Comparison of ENCODE assay signal across 8 cellular contexts in the genomic region with DNA sequence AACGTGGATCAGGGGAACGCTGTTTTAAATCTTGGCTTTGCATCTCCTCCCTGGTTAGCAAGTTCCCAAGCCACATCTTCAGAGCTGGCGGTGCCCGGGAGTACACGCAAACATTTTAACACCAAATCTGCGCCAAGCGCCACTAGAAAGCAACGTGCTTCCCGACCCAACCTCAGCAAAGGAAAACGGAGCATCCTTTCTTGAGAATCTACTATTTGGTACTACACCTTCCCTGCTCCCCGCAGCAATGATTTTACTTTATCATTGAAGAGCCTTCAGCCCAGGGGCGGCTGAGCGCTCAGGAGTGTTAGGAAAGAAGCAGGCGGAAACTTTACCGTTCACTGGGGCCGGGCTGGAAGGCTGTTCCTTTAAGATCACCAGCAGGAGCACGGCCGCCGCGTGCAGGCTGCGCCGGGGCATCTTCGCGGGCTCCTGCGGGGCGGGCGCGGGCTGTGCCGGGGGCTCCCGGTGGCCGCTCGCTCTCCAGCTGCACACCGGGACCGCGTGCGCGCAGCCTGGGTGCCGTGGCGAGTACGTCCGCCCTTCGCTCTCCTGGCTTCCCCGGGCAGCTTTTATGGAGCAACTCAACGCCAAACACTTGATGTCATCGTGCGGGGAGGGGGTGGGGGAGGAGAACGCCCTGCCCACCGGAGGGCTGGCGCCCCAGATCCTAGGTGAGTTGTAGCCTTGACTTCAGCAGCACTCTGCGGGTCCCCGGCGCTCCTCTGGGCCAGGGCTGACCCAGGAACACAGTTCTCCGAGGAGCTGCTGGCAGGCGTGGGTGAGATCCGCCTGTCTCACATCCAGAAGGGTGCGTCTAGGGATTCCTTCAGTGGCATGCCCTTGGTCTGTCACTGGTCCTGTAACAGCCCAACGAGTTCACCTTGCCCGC. TPM values are rescaled to one million over a fixed set of nuclear protein-coding genes. Genes with fewer than 3 reads are reported as not detected.
DNase-seq lines count a peak whose midpoint lies in the region; ATAC-seq and TF ChIP-seq lines count a peak whose summit lies in the region.

Gene CA12, minus strand, starts transcription at position 546 of the 892 bp plus-strand sequence. Its CDS starts 126 bp downstream, at position 420.

- H3K36me3 Mint-ChIP-seq in Calu3 (ENCODE audit: insufficient read depth, unreplicated experiment), result peaks cover 21% of the 10 kb centered on the region

- H3K4me1 Mint-ChIP-seq in Calu3 (ENCODE audit: low read depth, unreplicated experiment), result peaks cover 58% of the 10 kb centered on the region

- peaks cover 0 to 6% (median 0%) of the 10 kb centered on the region in 8 donors for H3K9me3 ChIP-seq in spleen

- in situ Hi-C loops in T47D (cut with HindIII; ENCODE audit: low pct_unique_long_range_greater_than_20kb, low sequenced_read_pairs), result no loop called here

- TF ChIP-seq CTCF in Calu3 (IDR thresholded peaks at IDR 0.05; ENCODE audit: unreplicated experiment) (no peak), spleen (IDR thresholded peaks at IDR 0.05 in 8 of 11, conservative IDR thresholded peaks at IDR 0.05 in 3 of 11) (no peak)

- H3K4me1 ChIP-seq in spleen, result peaks cover 0 to 26% (median 11%) of the 10 kb centered on the region in 6 donors

- H3K27me3 ChIP-seq in spleen (replicated peaks in 1 of 7), result peaks cover 0 to 66% (median 36%) of the 10 kb centered on the region in 7 donors

- ATAC-seq in HG02610 (IDR thresholded peaks at IDR 0.05; ENCODE audit: unreplicated experiment), result no peak

- TF ChIP-seq POLR2A in spleen (IDR thresholded peaks at IDR 0.05), result no peak

- H3K27me3 Mint-ChIP-seq in Calu3 (ENCODE audit: unreplicated experiment), result no peaks in the 10 kb centered on the region

- H3K36me3 ChIP-seq in spleen, result no peaks in the 10 kb centered on the region

- peaks cover 3% of the 10 kb centered on the region for H3K9me3 Mint-ChIP-seq in Calu3 (ENCODE audit: low read depth, unreplicated experiment)

- peak; percentile 56 for DNase-seq in Calu3
- DNase-seq in NCI-H146 treated with DMSO at 0.1 percent for 48 hours (lab: John Stamatoyannopoulos, UW; ENCODE audit: unreplicated experiment), result peak; percentile 4
- peak; percentile 54 to 94 for DNase-seq in T47D (ENCODE audit: low read depth in 1 of 2, low spot score in 1 of 2)
- peak; percentile 55 for DNase-seq in iris pigment epithelial cell (ENCODE audit: low read depth)
- DNase-seq in spleen, result peak; percentile 79
- DNase-seq in NCI-H345 (lab: John Stamatoyannopoulos, UW), result no peak
- DNase-seq in NCI-H510A (lab: John Stamatoyannopoulos, UW), result no peak

- TSS peak; percentile 37 for BruUV-seq in Calu3 (replicated peaks; lab: Mats Ljungman, UMichigan)

- intact Hi-C loops in Calu3 (cut with micrococcal nuclease; ENCODE audit: unreplicated experiment) (loop anchor here (5.0 kb wide), 1 partner anchor 39 kb away; no protein-coding TSS in a partner anchor), spleen (cut with DNase I; ENCODE audit: low total_unique reads) (no loop called here)

- H3K4me3 ChIP-seq in spleen, result peak within 1 kb of the TSS; percentile 17 to 63 (median 26)

- H3K27ac Mint-ChIP-seq in Calu3 (ENCODE audit: unreplicated experiment), result peak within 1 kb of the TSS; percentile 29

- H3K4me3 Mint-ChIP-seq in Calu3 (ENCODE audit: low read depth, unreplicated experiment), result peak within 1 kb of the TSS; percentile 83

- CTCF ChIA-PET in Calu3 (lab: Charles Lee), result interaction anchor here (0.6 to 1.2 kb wide), 3 partner anchors 14 to 237 kb away, joined by 3 to 4 read pairs (median 3); no protein-coding TSS in a partner anchor

- no peak within 1 kb of the TSS for H3K27ac ChIP-seq in spleen

- WGBS in spleen, 5 donors, result 4 to 8% (median 4%) methylated on average over 27 to 58 of the region's 58 CpGs

RNA-seq across cellular contexts. Expression of gene CA12, which starts in this region (rescaled TPM):
- total RNA-seq in Calu3 (2022), result 21.5 and 26.0 TPM in 2 replicates
- total RNA-seq in spleen, result 1 to 10 TPM in 2 of 7 donors, under 1 TPM in 5; 0.25 to 3.3 (median 0.59) TPM
- under 1 TPM; 0.02 to 0.13 (median 0.08) TPM for polyA plus RNA-seq in spleen

Comparison
In these comparisons a context has a peak if more than half of its experiments do, and no peak if none do; other contexts are left out.
1. DNase-seq: peak in Calu3 (single experiment), NCI-H146 treated with DMSO at 0.1 percent for 48 hours (single experiment), T47D (2 of 2), iris pigment epithelial cell (single experiment) and spleen (single experiment); none in NCI-H345 (single experiment) and NCI-H510A (single experiment).